Comparison of ENCODE assay signal across 8 cellular contexts in the genomic region with DNA sequence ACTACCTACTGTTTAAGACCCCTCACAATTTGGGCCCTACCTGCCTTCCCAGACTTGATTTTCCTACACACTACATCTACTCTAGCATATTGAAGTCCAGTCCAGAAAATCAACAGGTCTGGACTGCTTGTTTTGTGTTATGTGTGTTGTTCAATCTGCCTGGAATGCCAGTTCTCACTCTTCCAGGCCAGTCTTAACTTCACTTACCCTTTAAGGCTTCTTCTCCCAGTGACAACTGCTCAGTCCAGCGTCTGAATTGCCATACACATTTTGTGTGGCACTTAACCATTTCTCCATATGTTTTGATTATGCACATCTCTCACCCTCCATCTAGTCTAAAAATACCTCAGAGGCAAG. TPM values are rescaled to one million over a fixed set of nuclear protein-coding genes. Genes with fewer than 3 reads are reported as not detected.
DNase-seq lines count a peak whose midpoint lies in the region; ATAC-seq, FAIRE-seq and TF ChIP-seq lines count a peak whose summit lies in the region.

No MANE protein-coding gene starts in this region.

- ATAC-seq in stimulated activated naive CD8-positive, alpha-beta T cell treated with anti-CD3 and anti-CD28 coated beads, Interleukin-15, Interleukin-2, amounts not matched to agents 100 U/mL and 50 U/mL, for 24 hours, result no peak

- peaks cover 29% of the 10 kb centered on the region for H3K4me1 Mint-ChIP-seq in stimulated activated naive CD8-positive, alpha-beta T cell treated with anti-CD3 and anti-CD28 coated beads, Interleukin-15, Interleukin-2, amounts not matched to agents 100 ng/mL and 50 ng/mL, for 24 hours (ENCODE audit: low read depth)
- H3K4me1 Mint-ChIP-seq in activated T-helper 1 cell treated with anti-CD3 and anti-CD28 coated beads, Interleukin-12 subunit alpha, Interleukin-12 subunit beta, Interleukin-2, Interleukin-4 antibody, amounts not matched to agents 30 ng/mL and 10 ng/mL and 1 ng/mL, durations not matched to agents 14 hours and 24 hours and 36 hours (ENCODE audit: low read depth), result peaks cover 34% of the 10 kb centered on the region

- peaks cover 22% of the 10 kb centered on the region for H3K36me3 ChIP-seq in iPS-18a (ENCODE audit: control insufficient read depth, low read depth, low read length)
- no peaks in the 10 kb centered on the region for H3K36me3 ChIP-seq in kidney (ENCODE audit: control insufficient read depth in 1 of 2, insufficient read depth in 2 of 2, low read length in 2 of 2)

- H3K27me3 Mint-ChIP-seq in stimulated activated naive CD8-positive, alpha-beta T cell treated with anti-CD3 and anti-CD28 coated beads, Interleukin-15, Interleukin-2, amounts not matched to agents 100 ng/mL and 50 ng/mL, for 24 hours, result peaks cover 16% of the 10 kb centered on the region
- H3K27me3 Mint-ChIP-seq in activated T-helper 1 cell treated with anti-CD3 and anti-CD28 coated beads, Interleukin-12 subunit alpha, Interleukin-12 subunit beta, Interleukin-2, Interleukin-4 antibody, amounts not matched to agents 30 ng/mL and 10 ng/mL and 1 ng/mL, durations not matched to agents 14 hours and 24 hours and 36 hours (ENCODE audit: insufficient read depth), result peaks cover 13% of the 10 kb centered on the region

- no peaks in the 10 kb centered on the region for H3K9me3 ChIP-seq in iPS-18a (ENCODE audit: control insufficient read depth, low read depth, low read length)
- no peaks in the 10 kb centered on the region for H3K9me3 ChIP-seq in kidney (ENCODE audit: control insufficient read depth in 1 of 2, low read length in 2 of 2)

- H3K9ac ChIP-seq in iPS-18a (ENCODE audit: low read length) (peak overlapping the region; percentile 82), kidney (ENCODE audit: low read length in 2 of 2) (no peak overlapping the region)

- no peak for DNase-seq in stimulated activated naive CD8-positive, alpha-beta T cell treated with anti-CD3 and anti-CD28 coated beads, Interleukin-15, Interleukin-2, amounts not matched to agents 100 U/mL and 50 U/mL, for 24 hours
- no peak for DNase-seq in activated T-helper 1 cell treated with anti-CD3 and anti-CD28 coated beads, Interleukin-12 subunit alpha, Interleukin-12 subunit beta, Interleukin-2, Interleukin-4 antibody, amounts not matched to agents 30 ng/mL and 10 ng/mL and 1 ng/mL, durations not matched to agents 14 hours and 24 hours and 36 hours (ENCODE audit: low spot score)
- DNase-seq in NCI-H2107 treated with DMSO at 0.1 percent for 48 hours (lab: John Stamatoyannopoulos, UW; ENCODE audit: unreplicated experiment), result no peak
- no peak for DNase-seq in kidney
- no peak for DNase-seq in hepatic stellate cell (ENCODE audit: low spot score)
- no peak for DNase-seq in stimulated activated naive CD4-positive, alpha-beta T cell (lab: John Stamatoyannopoulos, UW)

- H3K4me3 ChIP-seq in iPS-18a (ENCODE audit: low read length) (peak overlapping the region; percentile 82), kidney (ENCODE audit: low read length in 2 of 2) (peak overlapping the region in 1 of 2 donors; percentile 70)

- intact Hi-C loops in activated T-helper 1 cell treated with anti-CD3 and anti-CD28 coated beads, Interleukin-12 subunit alpha, Interleukin-12 subunit beta, Interleukin-2, Interleukin-4 antibody, amounts not matched to agents 30 ng/mL and 10 ng/mL and 1 ng/mL, durations not matched to agents 14 hours and 24 hours and 36 hours (cut with micrococcal nuclease), result loop anchor here (5.0 kb wide), 2 partner anchors 116 to 316 kb away; a partner anchor contains a TSS
- intact Hi-C loops in kidney (cut with DNase I), result no loop called here

- no peaks in the 10 kb centered on the region for H3K27me3 ChIP-seq in iPS-18a (ENCODE audit: control insufficient read depth, insufficient read depth, low read length)

- no peak overlapping the region for H3K27ac ChIP-seq in iPS-18a (ENCODE audit: low read length)
- no peak overlapping the region for H3K27ac ChIP-seq in kidney (ENCODE audit: low read depth in 2 of 2, low read length in 2 of 2)

- TF ChIP-seq CTCF in kidney (IDR thresholded peaks at IDR 0.05; ENCODE audit: borderline replicate concordance, extremely low read depth, insufficient read depth), result no peak

- peak overlapping the region; percentile 86 for H3K4me3 Mint-ChIP-seq in stimulated activated naive CD8-positive, alpha-beta T cell treated with anti-CD3 and anti-CD28 coated beads, Interleukin-15, Interleukin-2, amounts not matched to agents 100 ng/mL and 50 ng/mL, for 24 hours
- H3K4me3 Mint-ChIP-seq in activated T-helper 1 cell treated with anti-CD3 and anti-CD28 coated beads, Interleukin-12 subunit alpha, Interleukin-12 subunit beta, Interleukin-2, Interleukin-4 antibody, amounts not matched to agents 30 ng/mL and 10 ng/mL and 1 ng/mL, durations not matched to agents 14 hours and 24 hours and 36 hours, result peak overlapping the region; percentile 94

- no peaks in the 10 kb centered on the region for H3K9me3 Mint-ChIP-seq in stimulated activated naive CD8-positive, alpha-beta T cell treated with anti-CD3 and anti-CD28 coated beads, Interleukin-15, Interleukin-2, amounts not matched to agents 100 ng/mL and 50 ng/mL, for 24 hours
- H3K9me3 Mint-ChIP-seq in activated T-helper 1 cell treated with anti-CD3 and anti-CD28 coated beads, Interleukin-12 subunit alpha, Interleukin-12 subunit beta, Interleukin-2, Interleukin-4 antibody, amounts not matched to agents 30 ng/mL and 10 ng/mL and 1 ng/mL, durations not matched to agents 14 hours and 24 hours and 36 hours, result no peaks in the 10 kb centered on the region

- H3K36me3 Mint-ChIP-seq in stimulated activated naive CD8-positive, alpha-beta T cell treated with anti-CD3 and anti-CD28 coated beads, Interleukin-15, Interleukin-2, amounts not matched to agents 100 ng/mL and 50 ng/mL, for 24 hours (ENCODE audit: low read depth), result peaks cover 43% of the 10 kb centered on the region
- peaks cover 14% of the 10 kb centered on the region for H3K36me3 Mint-ChIP-seq in activated T-helper 1 cell treated with anti-CD3 and anti-CD28 coated beads, Interleukin-12 subunit alpha, Interleukin-12 subunit beta, Interleukin-2, Interleukin-4 antibody, amounts not matched to agents 30 ng/mL and 10 ng/mL and 1 ng/mL, durations not matched to agents 14 hours and 24 hours and 36 hours (ENCODE audit: low read depth)

- peak overlapping the region; percentile 82 for H3K27ac Mint-ChIP-seq in stimulated activated naive CD8-positive, alpha-beta T cell treated with anti-CD3 and anti-CD28 coated beads, Interleukin-15, Interleukin-2, amounts not matched to agents 100 ng/mL and 50 ng/mL, for 24 hours
- peak overlapping the region; percentile 91 for H3K27ac Mint-ChIP-seq in activated T-helper 1 cell treated with anti-CD3 and anti-CD28 coated beads, Interleukin-12 subunit alpha, Interleukin-12 subunit beta, Interleukin-2, Interleukin-4 antibody, amounts not matched to agents 30 ng/mL and 10 ng/mL and 1 ng/mL, durations not matched to agents 14 hours and 24 hours and 36 hours

- FAIRE-seq in kidney (lab: Jason Lieb, UNC), result no peak

- H3K4me1 ChIP-seq in iPS-18a (ENCODE audit: control insufficient read depth, low read depth, low read length) (peaks cover 16% of the 10 kb centered on the region), kidney (ENCODE audit: control insufficient read depth in 1 of 2, insufficient read depth in 1 of 2, low read depth in 1 of 2, low read length in 2 of 2) (peaks cover 0 to 6% of the 10 kb centered on the region in 2 donors)

RNA-seq across cellular contexts. Expression of a gene that starts 1.1 kb away (rescaled TPM):
- 17.6 and 19.2 TPM in 2 replicates for total RNA-seq in activated T-helper 1 cell treated with anti-CD3 and anti-CD28 coated beads, Interleukin-12 subunit alpha, Interleukin-12 subunit beta, Interleukin-2, Interleukin-4 antibody, amounts not matched to agents 30 ng/mL and 10 ng/mL and 1 ng/mL, durations not matched to agents 14 hours and 24 hours and 36 hours
- 0.25 TPM for total RNA-seq in kidney
- not detected for polyA plus RNA-seq in kidney (ENCODE audit: insufficient read depth, low read depth, low replicate concordance)

Comparison
In these comparisons a context has a peak if more than half of its experiments do, and no peak if none do; other contexts are left out.
1. RNA of a gene that starts 1.1 kb away (total RNA-seq): 17.6 to 19.2 TPM in activated T-helper 1 cell treated with anti-CD3 and anti-CD28 coated beads, Interleukin-12 subunit alpha, Interleukin-12 subunit beta, Interleukin-2, Interleukin-4 antibody, amounts not matched to agents 30 ng/mL and 10 ng/mL and 1 ng/mL, durations not matched to agents 14 hours and 24 hours and 36 hours; 0.25 TPM in kidney (single experiment); every median in the first group is over 10 times any median in the second.